In genomic region chr11:27012254-27012921, GRCh38 we compare ENCODE assay signal across 9 cellular contexts. TPM values are rescaled to one million over a fixed set of nuclear protein-coding genes. Genes with fewer than 3 reads are reported as not detected.
A peak's percentile ranks its signal among the peaks of the same experiment; 100 is the strongest.
DNase-seq lines count a peak whose midpoint lies in the region; TF ChIP-seq lines count a peak whose summit lies in the region.
"Had no signal": no experiment of that assay in that cellular context is flagged by ENCODE, and none has a peak within 500 bp of the region (broad histone marks: within the 10 kb centered on the region; RNA-seq: fewer than 3 reads in every experiment).

No MANE protein-coding gene starts in this region.

- H3K36me3 Mint-ChIP-seq in chondrocyte (ENCODE audit: low read depth) (peaks cover 1% of the 10 kb centered on the region), neural crest cell (ENCODE audit: low read depth) (no peaks in the 10 kb centered on the region), glutamatergic neuron (ENCODE audit: unreplicated experiment) (no peaks in the 10 kb centered on the region)

- H3K27ac Mint-ChIP-seq in chondrocyte (ENCODE audit: unreplicated experiment) = peak overlapping the region; percentile 88
- peak overlapping the region; percentile 96 for H3K27ac Mint-ChIP-seq in neural crest cell (ENCODE audit: unreplicated experiment)
- no peak overlapping the region for H3K27ac Mint-ChIP-seq in glutamatergic neuron (ENCODE audit: unreplicated experiment)

- TF ChIP-seq CTCF in chondrocyte (IDR thresholded peaks at IDR 0.05) = no peak
- no peak for TF ChIP-seq CTCF in neural crest cell (conservative IDR thresholded peaks at IDR 0.05)
- TF ChIP-seq CTCF in glutamatergic neuron (IDR thresholded peaks at IDR 0.05; ENCODE audit: partially characterized antibody, unreplicated experiment) = no peak

- H3K4me1 Mint-ChIP-seq in chondrocyte (ENCODE audit: low read depth) (peaks cover 32% of the 10 kb centered on the region), neural crest cell (peaks cover 37% of the 10 kb centered on the region), glutamatergic neuron (ENCODE audit: low read depth, unreplicated experiment) (no peaks in the 10 kb centered on the region)

- H3K27me3 Mint-ChIP-seq in chondrocyte (ENCODE audit: low read depth) (no peaks in the 10 kb centered on the region), neural crest cell (ENCODE audit: low read depth) (no peaks in the 10 kb centered on the region), glutamatergic neuron (ENCODE audit: unreplicated experiment) (no peaks in the 10 kb centered on the region)

- DNase-seq in AG20443 (ENCODE audit: low spot score) (peak; percentile 22), LHCN-M2 (ENCODE audit: low read depth) (peak; percentile 82), chondrocyte (ENCODE audit: low spot score) (no peak), neural crest cell (ENCODE audit: low read depth, low spot score) (no peak), NCI-H774 (lab: John Stamatoyannopoulos, UW) (no peak), HT-29 (ENCODE audit: low spot score) (no peak), glutamatergic neuron (no peak)
- no peak for DNase-seq in stimulated activated CD4-positive, alpha-beta T cell treated with anti-CD3 and anti-CD28 coated beads, Interleukin-12 subunit alpha, Interleukin-12 subunit beta, amount 100 ng/mL, for 4 hours

- H3K4me3 Mint-ChIP-seq in chondrocyte (ENCODE audit: unreplicated experiment) (no peak overlapping the region), neural crest cell (peak overlapping the region; percentile 22), glutamatergic neuron (ENCODE audit: unreplicated experiment) (no peak overlapping the region)

- H3K9me3 Mint-ChIP-seq in chondrocyte (ENCODE audit: low read depth) (no peaks in the 10 kb centered on the region), neural crest cell (no peaks in the 10 kb centered on the region), glutamatergic neuron (ENCODE audit: unreplicated experiment) (no peaks in the 10 kb centered on the region)

RNA-seq across cellular contexts. Expression of gene FIBIN, which starts 18.5 kb away (rescaled TPM):
- total RNA-seq in LHCN-M2 (2014; rRNA removed) (0.45 and 0.98 TPM in 2 replicates), chondrocyte (98.5 to 258 TPM (median 102 TPM) in 3 replicates), neural crest cell (0.30 and 0.44 TPM in 2 replicates), glutamatergic neuron (ENCODE audit: unreplicated experiment) (0.22 TPM)
- 0.40 TPM for polyA plus RNA-seq in LHCN-M2 (2012)
- total RNA-seq in HT-29 (2014; rRNA removed; shearing (Covaris generic)) = not detected in 2 replicates
- total RNA-seq: K562 had no signal
- polyA plus RNA-seq: K562 had no signal

RNA-seq across cellular contexts. Expression of gene BBOX1, which starts 28.2 kb away (rescaled TPM):
- total RNA-seq in LHCN-M2 (2014; rRNA removed) (not detected in 2 replicates), chondrocyte (0.51 to 4.2 TPM (median 0.90 TPM) in 3 replicates), neural crest cell (not detected in 2 replicates), glutamatergic neuron (ENCODE audit: unreplicated experiment) (not detected)
- polyA plus RNA-seq in LHCN-M2 (2012) = not detected
- total RNA-seq in HT-29 (2014; rRNA removed; shearing (Covaris generic)) = not detected in 2 replicates
- total RNA-seq: K562 had no signal
- polyA plus RNA-seq: K562 had no signal

Comparison
In these comparisons a context has a peak if more than half of its experiments do, and no peak if none do; other contexts are left out.
1. DNase-seq: peak in AG20443 (single experiment) and LHCN-M2 (single experiment); none in chondrocyte (single experiment), neural crest cell (single experiment), NCI-H774 (single experiment), HT-29 (single experiment), glutamatergic neuron (single experiment) and stimulated activated CD4-positive, alpha-beta T cell treated with anti-CD3 and anti-CD28 coated beads, Interleukin-12 subunit alpha, Interleukin-12 subunit beta, amount 100 ng/mL, for 4 hours (single experiment).
2. RNA of gene FIBIN, which starts 18.5 kb away (total RNA-seq): 98.5 to 258 TPM in chondrocyte; 0.45 to 0.98 TPM in LHCN-M2, 0.30 to 0.44 TPM in neural crest cell, 0.22 TPM in glutamatergic neuron (single experiment) and not detected in HT-29; every median in the first group is over 10 times any median in the second.